Comparison of ENCODE assay signal across 24 cellular contexts in the genomic region with DNA sequence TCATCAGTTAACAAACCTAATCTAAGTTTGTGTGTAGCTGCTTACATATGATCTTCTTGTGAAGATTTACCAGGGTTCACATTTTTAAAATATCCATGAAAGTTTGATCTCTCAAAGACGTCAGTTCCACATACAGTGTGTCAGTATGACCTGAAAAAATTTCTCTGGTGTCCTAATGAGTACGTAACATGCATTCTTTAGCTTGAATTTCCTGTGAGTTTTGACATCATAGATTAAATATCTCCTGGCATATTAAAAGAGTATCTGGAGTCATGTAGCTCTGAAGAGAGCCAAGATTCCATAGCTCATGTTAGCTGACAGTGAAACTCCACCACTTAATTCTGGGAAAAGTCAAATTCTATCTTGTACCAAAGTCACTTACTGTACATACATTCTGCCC. TPM values are rescaled to one million over a fixed set of nuclear protein-coding genes. Genes with fewer than 3 reads are reported as not detected.
DNase-seq lines count a peak whose midpoint lies in the region; TF ChIP-seq lines count a peak whose summit lies in the region.
"Had no signal": no experiment of that assay in that cellular context is flagged by ENCODE, and none has a peak within 500 bp of the region (broad histone marks: within the 10 kb centered on the region; RNA-seq: fewer than 3 reads in every experiment).

No MANE protein-coding gene starts in this region.

- H3K9me3 Mint-ChIP-seq in CD14-positive monocyte, result peaks cover 0 to 2% (median 0%) of the 10 kb centered on the region in 7 donors
- H3K9me3 Mint-ChIP-seq: activated naive CD4-positive, alpha-beta T cell treated with anti-CD3 and anti-CD28 coated beads, Interleukin-2, amount 50 U/mL, for 72 hours; activated T-helper 17 cell treated with anti-CD3 and anti-CD28 coated beads, Interleukin-2, amount 50 U/mL, for 72 hours; WTC11 had no signal

- no peak overlapping the region for H3K4me3 Mint-ChIP-seq in CD14-positive monocyte
- H3K4me3 Mint-ChIP-seq: activated T-helper 17 cell treated with anti-CD3 and anti-CD28 coated beads, Interleukin-2, amount 50 U/mL, for 72 hours; WTC11 had no signal

- no peaks in the 10 kb centered on the region for H3K27me3 ChIP-seq in sigmoid colon

- WGBS in sigmoid colon, 2 donors, result 85 to 92% methylated on average over 2 of the region's 2 CpGs

- H3K9me3 ChIP-seq in sigmoid colon, result no peaks in the 10 kb centered on the region

- no peak overlapping the region for H3K27ac Mint-ChIP-seq in CD14-positive monocyte
- H3K27ac Mint-ChIP-seq: activated naive CD4-positive, alpha-beta T cell treated with anti-CD3 and anti-CD28 coated beads, Interleukin-2, amount 50 U/mL, for 72 hours; activated T-helper 17 cell treated with anti-CD3 and anti-CD28 coated beads, Interleukin-2, amount 50 U/mL, for 72 hours; progenitor cell of endocrine pancreas; WTC11 had no signal

- H3K27me3 Mint-ChIP-seq in CD14-positive monocyte (ENCODE audit: low read depth in 3 of 3), result peaks cover 0 to 4% (median 2%) of the 10 kb centered on the region in 3 donors
- H3K27me3 Mint-ChIP-seq: progenitor cell of endocrine pancreas had no signal

- intact Hi-C loops in sigmoid colon (cut with DNase I) (loop anchor here (1.0 to 10.0 kb wide), 3 partner anchors 187 to 613 kb away; no protein-coding TSS in a partner anchor), CD14-positive monocyte (cut with micrococcal nuclease) (loop anchor here (5.0 kb wide), 2 partner anchors 184 to 189 kb away; no protein-coding TSS in a partner anchor)

- TF ChIP-seq POLR2A in sigmoid colon (IDR thresholded peaks at IDR 0.05), result no peak

- H3K36me3 ChIP-seq in sigmoid colon, result no peaks in the 10 kb centered on the region

- peak overlapping the region; percentile 7 to 81 (median 70) for H3K27ac ChIP-seq in sigmoid colon
- H3K27ac ChIP-seq: skin epidermis had no signal

- no peaks in the 10 kb centered on the region for H3K36me3 Mint-ChIP-seq in CD14-positive monocyte
- H3K36me3 Mint-ChIP-seq: activated naive CD4-positive, alpha-beta T cell treated with anti-CD3 and anti-CD28 coated beads, Interleukin-2, amount 50 U/mL, for 72 hours; WTC11 had no signal

- DNase-seq in AG10803 (ENCODE audit: low read depth) (peak; percentile 15), astrocyte of the hippocampus (ENCODE audit: low read depth, low spot score) (peak; percentile 3), fibroblast of the aortic adventitia (ENCODE audit: low read depth) (peak; percentile 66), sigmoid colon (no peak), CD14-positive monocyte (ENCODE audit: low spot score) (no peak), HUDEP-2 (lab: John Stamatoyannopoulos, UW; ENCODE audit: unreplicated experiment in 76 of 76) (no peak), AG08395 (ENCODE audit: low spot score) (no peak)
- DNase-seq in stimulated activated naive CD4-positive, alpha-beta T cell (lab: John Stamatoyannopoulos, UW), result no peak
- DNase-seq: activated CD4-positive, alpha-beta T cell treated with anti-CD3 and anti-CD28 coated beads, Interleukin-2, amount 50 U/mL, for 1 hour; activated CD8-positive, alpha-beta memory T cell treated with anti-CD3 and anti-CD28 coated beads, Interleukin-2, amount 50 U/mL, for 4 hours; aorta; C1 segment of cervical spinal cord; Calu3; effector memory CD4-positive, alpha-beta T cell; H7; Kasumi-1; NCI-H1694 treated with DMSO at 0.1 percent for 48 hours; NCI-H82; stimulated activated CD4-positive, alpha-beta T cell treated with anti-CD3 and anti-CD28 coated beads, Interleukin-1b, Interleukin-23, amount 100 ng/mL, for 48 hours had no signal

- peaks cover 3% of the 10 kb centered on the region for H3K4me1 Mint-ChIP-seq in CD14-positive monocyte
- H3K4me1 Mint-ChIP-seq: activated T-helper 17 cell treated with anti-CD3 and anti-CD28 coated beads, Interleukin-2, amount 50 U/mL, for 72 hours had no signal

- no peak for TF ChIP-seq EP300 in sigmoid colon (IDR thresholded peaks at IDR 0.05)

- peaks cover 0 to 50% (median 31%) of the 10 kb centered on the region in 4 donors for H3K4me1 ChIP-seq in sigmoid colon

- H3K4me3 ChIP-seq in AG10803 (ENCODE audit: low read length), result no peak overlapping the region
- no peak overlapping the region for H3K4me3 ChIP-seq in fibroblast of the aortic adventitia (ENCODE audit: low read depth, low read length)
- no peak overlapping the region for H3K4me3 ChIP-seq in sigmoid colon
- H3K4me3 ChIP-seq: skin epidermis had no signal

- no peak for TF ChIP-seq CTCF in AG10803 (conservative IDR thresholded peaks at IDR 0.05; ENCODE audit: low read length)
- no peak for TF ChIP-seq CTCF in fibroblast of the aortic adventitia (IDR thresholded peaks at IDR 0.05; ENCODE audit: insufficient read depth, low read length)
- no peak for TF ChIP-seq CTCF in sigmoid colon (IDR thresholded peaks at IDR 0.05)
- TF ChIP-seq CTCF in CD14-positive monocyte (IDR thresholded peaks at IDR 0.05), result no peak

RNA-seq across cellular contexts. Expression of a gene that starts 43.9 kb away (rescaled TPM):
- 84.3 and 124 TPM in 2 replicates for total RNA-seq in fibroblast of the aortic adventitia (ENCODE audit: low replicate concordance)
- total RNA-seq in sigmoid colon, result 100 to 1,000 TPM; 167 to 221 (median 204) TPM
- polyA plus RNA-seq in sigmoid colon, result 10 to 100 TPM; 31.2 to 43.0 (median 39.6) TPM
- polyA plus RNA-seq in CD14-positive monocyte, result 100 to 1,000 TPM in 1 of 2 donors, 10 to 100 TPM in 1; 80.9 to 105 TPM

Comparison
In these comparisons a context has a peak if more than half of its experiments do, and no peak if none do; other contexts are left out.
1. DNase-seq: peak in AG10803 (single experiment), astrocyte of the hippocampus (single experiment) and fibroblast of the aortic adventitia (single experiment); none in sigmoid colon (single experiment), CD14-positive monocyte (single experiment), HUDEP-2 (0 of 76), stimulated activated naive CD4-positive, alpha-beta T cell (0 of 6) and AG08395 (single experiment).